ENCODE assay signal across 17 cellular contexts in genomic region chr17:63460018-63460417, GRCh38. TPM values are rescaled to one million over a fixed set of nuclear protein-coding genes. Genes with fewer than 3 reads are reported as not detected.
DNase-seq lines count a peak whose midpoint lies in the region; ATAC-seq and TF ChIP-seq lines count a peak whose summit lies in the region.
"Had no signal": no experiment of that assay in that cellular context is flagged by ENCODE, and none has a peak within 500 bp of the region (broad histone marks: within the 10 kb centered on the region; RNA-seq: fewer than 3 reads in every experiment).

No MANE protein-coding gene starts in this region.

- no peak overlapping the region for H3K4me3 Mint-ChIP-seq in dendritic cell treated with granulocyte-macrophage colony-stimulating factor and Interleukin-4, amounts not matched to agents 40 ng/mL and 50 ng/mL, for 4 days
- no peak overlapping the region for H3K4me3 Mint-ChIP-seq in neural progenitor cell
- H3K4me3 Mint-ChIP-seq: CD4-positive, CD25-positive, alpha-beta regulatory T cell had no signal

- peak in 2 of 3 donors; percentile 13 to 16 for DNase-seq in right cardiac atrium
- no peak for DNase-seq in cardiac septum (ENCODE audit: low spot score)
- DNase-seq in neural progenitor cell (ENCODE audit: low spot score) = peak; percentile 32
- DNase-seq in NCI-H774 (lab: John Stamatoyannopoulos, UW) = no peak
- no peak for DNase-seq in GF-D8 (lab: John Stamatoyannopoulos, UW)
- DNase-seq in caudate nucleus (lab: John Stamatoyannopoulos, UW) = no peak
- DNase-seq: CD4-positive, CD25-positive, alpha-beta regulatory T cell; DMS53; GOT3; NCI-H1417 treated with DMSO at 0.1 percent for 48 hours; NCI-H2029 treated with DMSO at 0.1 percent for 48 hours; NCI-H510A had no signal

- H3K27me3 ChIP-seq in right cardiac atrium (ENCODE audit: control insufficient read depth, insufficient read depth) (no peaks in the 10 kb centered on the region), neural progenitor cell (no peaks in the 10 kb centered on the region)
- H3K27me3 ChIP-seq: SJSA1 had no signal

- H4K20me1 ChIP-seq in neural progenitor cell (ENCODE audit: low read depth) = no peaks in the 10 kb centered on the region

- H3F3A ChIP-seq in neural progenitor cell (ENCODE audit: low read depth) = peaks cover 13% of the 10 kb centered on the region

- H3K9me3 ChIP-seq in right cardiac atrium (ENCODE audit: control insufficient read depth, low read length) (no peaks in the 10 kb centered on the region), neural progenitor cell (ENCODE audit: low read depth) (no peaks in the 10 kb centered on the region)
- H3K9me3 ChIP-seq: SJSA1 had no signal

- no peak for TF ChIP-seq CTCF in neural progenitor cell (IDR thresholded peaks at IDR 0.05)

- H3K36me3 ChIP-seq in neural progenitor cell = no peaks in the 10 kb centered on the region
- H3K36me3 ChIP-seq: SJSA1 had no signal

- peaks cover 49% of the 10 kb centered on the region for H3K4me1 Mint-ChIP-seq in dendritic cell treated with granulocyte-macrophage colony-stimulating factor and Interleukin-4, amounts not matched to agents 40 ng/mL and 50 ng/mL, for 4 days (ENCODE audit: low read depth)
- H3K4me1 Mint-ChIP-seq in neural progenitor cell = peaks cover 20% of the 10 kb centered on the region
- H3K4me1 Mint-ChIP-seq: CD4-positive, CD25-positive, alpha-beta regulatory T cell had no signal

- 73% methylated on average over 9 of the region's 9 CpGs for WGBS in right cardiac atrium

- no peaks in the 10 kb centered on the region for H3K4me1 ChIP-seq in right cardiac atrium (ENCODE audit: control insufficient read depth, insufficient read depth, low read length)
- peaks cover 13% of the 10 kb centered on the region for H3K4me1 ChIP-seq in neural progenitor cell

- H3K27ac ChIP-seq in right cardiac atrium (ENCODE audit: low read length) (no peak overlapping the region), neural progenitor cell (no peak overlapping the region), caudate nucleus (ENCODE audit: low read depth, low read length) (no peak overlapping the region)

- H3K36me3 Mint-ChIP-seq in dendritic cell treated with granulocyte-macrophage colony-stimulating factor and Interleukin-4, amounts not matched to agents 40 ng/mL and 50 ng/mL, for 4 days (ENCODE audit: low read depth) = no peaks in the 10 kb centered on the region
- H3K36me3 Mint-ChIP-seq in neural progenitor cell = peaks cover 3% of the 10 kb centered on the region
- H3K36me3 Mint-ChIP-seq: CD4-positive, CD25-positive, alpha-beta regulatory T cell had no signal

- no peak overlapping the region for H3K4me3 ChIP-seq in right cardiac atrium (ENCODE audit: low read length)
- H3K4me3 ChIP-seq in neural progenitor cell = no peak overlapping the region

- H3K79me2 ChIP-seq in neural progenitor cell (ENCODE audit: low read depth) = no peaks in the 10 kb centered on the region

- ATAC-seq in right cardiac atrium (no peak), HG03095 (IDR thresholded peaks at IDR 0.05; ENCODE audit: unreplicated experiment) (no peak)

- H3K9ac ChIP-seq in neural progenitor cell = no peak overlapping the region

- intact Hi-C loops in right cardiac atrium (cut with DNase I) = no loop called here
- intact Hi-C loops in cardiac septum (cut with DNase I) = no loop called here
- intact Hi-C loops in dendritic cell treated with granulocyte-macrophage colony-stimulating factor and Interleukin-4, amounts not matched to agents 40 ng/mL and 50 ng/mL, for 4 days (cut with micrococcal nuclease) = loop anchor here (2.0 kb wide), 1 partner anchor 13 kb away; the partner anchor contains the start of gene CYB561

- no peak overlapping the region for H3K4me2 ChIP-seq in neural progenitor cell

- peaks cover 11% of the 10 kb centered on the region for H3K27me3 Mint-ChIP-seq in dendritic cell treated with granulocyte-macrophage colony-stimulating factor and Interleukin-4, amounts not matched to agents 40 ng/mL and 50 ng/mL, for 4 days
- H3K27me3 Mint-ChIP-seq in neural progenitor cell (ENCODE audit: insufficient read depth, low read depth) = peaks cover 8% of the 10 kb centered on the region
- H3K27me3 Mint-ChIP-seq: CD4-positive, CD25-positive, alpha-beta regulatory T cell had no signal

- H2AFZ ChIP-seq in neural progenitor cell (replicated peaks) = no peak overlapping the region

- H3K27ac Mint-ChIP-seq in dendritic cell treated with granulocyte-macrophage colony-stimulating factor and Interleukin-4, amounts not matched to agents 40 ng/mL and 50 ng/mL, for 4 days = peak overlapping the region; percentile 80
- no peak overlapping the region for H3K27ac Mint-ChIP-seq in neural progenitor cell
- H3K27ac Mint-ChIP-seq: CD4-positive, CD25-positive, alpha-beta regulatory T cell had no signal

- H3K9me3 Mint-ChIP-seq in dendritic cell treated with granulocyte-macrophage colony-stimulating factor and Interleukin-4, amounts not matched to agents 40 ng/mL and 50 ng/mL, for 4 days = no peaks in the 10 kb centered on the region
- H3K9me3 Mint-ChIP-seq in neural progenitor cell = peaks cover 11% of the 10 kb centered on the region

RNA-seq across cellular contexts. Expression of gene CYB561, which starts 13.9 kb away (rescaled TPM):
- total RNA-seq in right cardiac atrium (10 to 100 TPM; 19.2 to 26.5 (median 24.0) TPM), cardiac septum (6.8 TPM), neural progenitor cell (ENCODE audit: low replicate concordance) (4.2 and 7.7 TPM in 2 replicates)
- polyA plus RNA-seq in right cardiac atrium = 20.2 TPM
- total RNA-seq: G401 had no signal

RNA-seq across cellular contexts. Expression of gene ACE, which starts 16.8 kb away (rescaled TPM):
- total RNA-seq in right cardiac atrium (10 to 100 TPM in 1 of 4 donors, 1 to 10 TPM in 3; 4.0 to 10.1 (median 6.7) TPM), cardiac septum (11.6 TPM), neural progenitor cell (ENCODE audit: low replicate concordance) (0.22 TPM in 1 of 2 replicates, not detected in the other)
- 5.1 TPM for polyA plus RNA-seq in right cardiac atrium
- total RNA-seq: HT1080 had no signal

Comparison
In these comparisons a context has a peak if more than half of its experiments do, and no peak if none do; other contexts are left out.
1. DNase-seq: peak in right cardiac atrium (2 of 3) and neural progenitor cell (single experiment); none in cardiac septum (single experiment), NCI-H774 (single experiment), GF-D8 (single experiment) and caudate nucleus (0 of 61).